Comparison of ENCODE assay signal across 23 cellular contexts in the genomic region with DNA sequence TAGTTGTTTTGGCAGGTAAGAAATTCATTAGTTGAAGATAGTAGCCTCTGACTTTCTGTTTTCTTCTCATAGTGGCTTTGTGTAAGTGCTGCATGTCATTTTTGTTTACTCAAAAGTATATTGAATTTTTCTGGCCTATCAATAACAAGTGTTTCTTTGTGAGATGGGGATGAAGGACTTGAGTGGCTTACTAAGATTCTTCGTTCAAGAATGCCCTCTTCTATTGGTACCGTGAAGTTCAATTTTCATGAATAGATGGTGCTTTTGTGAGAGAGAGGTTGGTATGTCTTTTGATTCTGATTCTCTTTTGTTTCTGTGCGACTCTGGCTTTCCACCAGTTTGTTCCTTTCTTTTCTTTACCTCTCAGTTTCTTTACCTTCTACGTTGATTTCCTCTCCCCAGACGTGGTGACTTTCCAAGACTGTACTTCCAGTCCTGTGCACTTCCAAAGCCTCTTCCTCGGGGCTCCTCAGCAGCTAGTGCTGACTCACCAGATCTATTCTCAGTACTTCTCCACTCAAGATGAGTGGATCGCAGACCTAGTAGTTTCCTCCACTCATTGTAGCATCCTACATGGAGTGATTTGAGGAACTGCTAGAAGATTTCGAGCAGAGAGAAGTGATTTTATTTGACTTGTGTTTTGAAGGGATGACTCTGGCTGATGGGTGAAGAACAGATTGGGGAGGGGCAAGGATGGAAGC.
"Had no signal": no experiment of that assay in that cellular context is flagged by ENCODE, and none has a peak within 500 bp of the region (broad histone marks: within the 10 kb centered on the region; RNA-seq: fewer than 3 reads in every experiment).

No MANE protein-coding gene starts in this region.

- H3K27me3 ChIP-seq: suprapubic skin had no signal

- H3K9me3 ChIP-seq: mucosa of descending colon, suprapubic skin had no signal

- H3K27ac Mint-ChIP-seq: activated CD4-positive, alpha-beta memory T cell treated with anti-CD3 and anti-CD28 coated beads for 36 hours; activated CD4-positive, alpha-beta T cell treated with anti-CD3 and anti-CD28 coated beads for 36 hours; activated naive CD8-positive, alpha-beta T cell; brain; memory B cell; naive thymus-derived CD4-positive, alpha-beta T cell had no signal

- H3K9me3 Mint-ChIP-seq: activated CD4-positive, alpha-beta memory T cell treated with anti-CD3 and anti-CD28 coated beads for 36 hours; central memory CD8-positive, alpha-beta T cell had no signal

- H3K4me3 ChIP-seq: coronary artery, mucosa of descending colon, suprapubic skin had no signal

- H3K27ac ChIP-seq: suprapubic skin, VCaP had no signal

- H3K36me3 Mint-ChIP-seq: activated CD4-positive, alpha-beta memory T cell treated with anti-CD3 and anti-CD28 coated beads for 36 hours; activated naive CD8-positive, alpha-beta T cell; brain; naive thymus-derived CD4-positive, alpha-beta T cell had no signal

- H3K36me3 ChIP-seq: suprapubic skin had no signal

- H3K4me3 Mint-ChIP-seq: activated CD4-positive, alpha-beta memory T cell treated with anti-CD3 and anti-CD28 coated beads for 36 hours; activated CD4-positive, alpha-beta T cell treated with anti-CD3 and anti-CD28 coated beads for 36 hours; activated naive CD8-positive, alpha-beta T cell; brain; central memory CD8-positive, alpha-beta T cell; memory B cell; naive thymus-derived CD4-positive, alpha-beta T cell had no signal

- H3K4me1 Mint-ChIP-seq: activated CD4-positive, alpha-beta T cell treated with anti-CD3 and anti-CD28 coated beads for 36 hours; brain; central memory CD8-positive, alpha-beta T cell had no signal

- DNase-seq: activated CD4-positive, alpha-beta memory T cell treated with anti-CD3 and anti-CD28 coated beads for 36 hours; activated CD4-positive, alpha-beta T cell treated with anti-CD3 and anti-CD28 coated beads for 36 hours; activated gamma-delta T cell; activated T-cell treated with anti-CD3 and anti-CD28 coated beads, Interleukin-2, amount 50 U/mL, for 48 hours; amygdala; effector CD4-positive, alpha-beta T cell; foreskin fibroblast; mucosa of descending colon; naive thymus-derived CD4-positive, alpha-beta T cell; posterior cingulate gyrus; retina; small intestine; stimulated activated CD4-positive, alpha-beta T cell treated with anti-CD3 and anti-CD28 coated beads, Interleukin-4, amount 100 ng/mL, for 24 hours; stimulated activated CD8-positive, alpha-beta memory T cell treated with anti-CD3 and anti-CD28 coated beads, Interleukin-4, amount 100 ng/mL, for 48 hours; stimulated activated naive CD4-positive, alpha-beta T cell treated with Interleukin-2 at 50 U/mL for 16 hours; trophoblast cell had no signal
